ENCODE assay signal across 8 cellular contexts in the genomic region with DNA sequence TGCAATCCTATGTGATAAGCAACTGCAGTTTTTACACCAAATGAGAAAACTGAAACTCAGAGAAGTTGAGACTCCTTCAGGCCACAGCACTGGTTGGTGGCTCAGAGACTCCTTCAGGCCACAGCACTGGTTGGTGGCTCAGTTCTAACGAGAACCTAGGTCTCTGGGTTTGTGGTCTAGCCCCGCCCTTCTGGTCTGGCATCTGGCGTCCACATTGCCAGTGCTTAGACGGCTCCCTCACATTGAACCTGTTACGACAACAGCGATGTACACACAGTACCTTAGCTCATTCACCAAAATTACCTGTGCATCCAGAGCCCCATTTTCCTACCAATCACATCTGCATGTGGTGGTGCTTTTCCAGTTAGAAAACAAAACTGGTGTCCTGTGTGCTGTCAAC.
DNase-seq lines count a peak whose midpoint lies in the region; ATAC-seq and TF ChIP-seq lines count a peak whose summit lies in the region.

No MANE protein-coding gene starts in this region.

- no peaks in the 10 kb centered on the region for H4K20me1 ChIP-seq in MM.1S (ENCODE audit: insufficient read depth, low read length)

- no peak overlapping the region for H2AFZ ChIP-seq in MM.1S (ENCODE audit: low read length)

- peak overlapping the region; percentile 72 for H3K9ac ChIP-seq in skeletal muscle satellite cell (ENCODE audit: low read depth, low read length)
- no peak overlapping the region for H3K9ac ChIP-seq in MM.1S (ENCODE audit: low read length)

- peak in 1 of 2 donors; percentile 19 for ATAC-seq in CD4-positive, CD25-positive, alpha-beta regulatory T cell (ENCODE audit: low read depth in 2 of 2)
- ATAC-seq in GM19455 (IDR thresholded peaks at IDR 0.05; ENCODE audit: unreplicated experiment) (peak; percentile 43), HG03460 (IDR thresholded peaks at IDR 0.05; ENCODE audit: unreplicated experiment) (peak; percentile 34)
- ATAC-seq in activated T-cell treated with anti-CD3 and anti-CD28 coated beads, Interleukin-2, amount 50 U/mL, for 72 hours (replicated peaks in 1 of 2) = peak; percentile 70 to 72

- H3K4me1 ChIP-seq in CD4-positive, CD25-positive, alpha-beta regulatory T cell (ENCODE audit: control insufficient read depth, insufficient read depth, low read length, poor library complexity, severe bottlenecking) = peaks cover 20% of the 10 kb centered on the region
- peaks cover 38% of the 10 kb centered on the region for H3K4me1 ChIP-seq in skeletal muscle satellite cell (ENCODE audit: control insufficient read depth, insufficient read depth, low read length)
- no peaks in the 10 kb centered on the region for H3K4me1 ChIP-seq in MM.1S (ENCODE audit: low read length)

- DNase-seq in CD4-positive, CD25-positive, alpha-beta regulatory T cell = peak; percentile 8 to 57 (median 12)
- DNase-seq in activated T-cell treated with anti-CD3 and anti-CD28 coated beads, Interleukin-2, amount 50 U/mL, for 72 hours = peak; percentile 69 to 70
- DNase-seq in OCI-M2 (lab: John Stamatoyannopoulos, UW; ENCODE audit: unreplicated experiment) = no peak
- DNase-seq in NK-92 (lab: John Stamatoyannopoulos, UW; ENCODE audit: unreplicated experiment) = no peak
- DNase-seq in MM.1S = no peak

- H3K27ac Mint-ChIP-seq in CD4-positive, CD25-positive, alpha-beta regulatory T cell = peak overlapping the region; percentile 83 to 95 (median 95)
- peak overlapping the region; percentile 79 for H3K27ac Mint-ChIP-seq in activated T-cell treated with anti-CD3 and anti-CD28 coated beads, Interleukin-2, amount 50 U/mL, for 72 hours

- no peaks in the 10 kb centered on the region for H3K27me3 Mint-ChIP-seq in CD4-positive, CD25-positive, alpha-beta regulatory T cell
- no peaks in the 10 kb centered on the region for H3K27me3 Mint-ChIP-seq in activated T-cell treated with anti-CD3 and anti-CD28 coated beads, Interleukin-2, amount 50 U/mL, for 72 hours (ENCODE audit: low read depth)

- no peaks in the 10 kb centered on the region for H3K36me3 ChIP-seq in CD4-positive, CD25-positive, alpha-beta regulatory T cell (ENCODE audit: control insufficient read depth, insufficient read depth, low read length)
- H3K36me3 ChIP-seq in skeletal muscle satellite cell (ENCODE audit: insufficient read depth, low read length) (peaks cover 48% of the 10 kb centered on the region), MM.1S (replicated peaks; ENCODE audit: insufficient read depth, low read length) (no peaks in the 10 kb centered on the region)

- H3K9me3 Mint-ChIP-seq in CD4-positive, CD25-positive, alpha-beta regulatory T cell = no peaks in the 10 kb centered on the region
- no peaks in the 10 kb centered on the region for H3K9me3 Mint-ChIP-seq in activated T-cell treated with anti-CD3 and anti-CD28 coated beads, Interleukin-2, amount 50 U/mL, for 72 hours

- H3K36me3 Mint-ChIP-seq in CD4-positive, CD25-positive, alpha-beta regulatory T cell = no peaks in the 10 kb centered on the region
- peaks cover 0 to 1% of the 10 kb centered on the region in 2 donors for H3K36me3 Mint-ChIP-seq in activated T-cell treated with anti-CD3 and anti-CD28 coated beads, Interleukin-2, amount 50 U/mL, for 72 hours (ENCODE audit: insufficient read depth in 2 of 2)

- H3K27ac ChIP-seq in CD4-positive, CD25-positive, alpha-beta regulatory T cell (ENCODE audit: insufficient read depth, low read length, poor library complexity, severe bottlenecking) = peak overlapping the region; percentile 81
- H3K27ac ChIP-seq in MM.1S (ENCODE audit: low read length) = no peak overlapping the region

- H3K4me3 Mint-ChIP-seq in CD4-positive, CD25-positive, alpha-beta regulatory T cell = peak overlapping the region; percentile 5 to 66 (median 36)
- H3K4me3 Mint-ChIP-seq in activated T-cell treated with anti-CD3 and anti-CD28 coated beads, Interleukin-2, amount 50 U/mL, for 72 hours = peak overlapping the region; percentile 49 to 66

- TF ChIP-seq CTCF in MM.1S (IDR thresholded peaks at IDR 0.05; ENCODE audit: low read length) = no peak

- H3F3A ChIP-seq in MM.1S (ENCODE audit: insufficient read depth, low read length) = no peaks in the 10 kb centered on the region

- H3K9me3 ChIP-seq in CD4-positive, CD25-positive, alpha-beta regulatory T cell (ENCODE audit: control insufficient read depth in 2 of 2, low read length in 2 of 2) = no peaks in the 10 kb centered on the region
- H3K9me3 ChIP-seq in skeletal muscle satellite cell (replicated peaks; ENCODE audit: low read length) (no peaks in the 10 kb centered on the region), MM.1S (replicated peaks; ENCODE audit: insufficient read depth, low read length) (no peaks in the 10 kb centered on the region)

- no peaks in the 10 kb centered on the region for H3K27me3 ChIP-seq in CD4-positive, CD25-positive, alpha-beta regulatory T cell (ENCODE audit: control insufficient read depth, insufficient read depth, low read length)
- no peaks in the 10 kb centered on the region for H3K27me3 ChIP-seq in skeletal muscle satellite cell (ENCODE audit: control insufficient read depth, insufficient read depth, low read length)
- H3K27me3 ChIP-seq in MM.1S (replicated peaks; ENCODE audit: insufficient read depth, low read length) = no peaks in the 10 kb centered on the region

- H3K9me2 ChIP-seq in MM.1S (replicated peaks; ENCODE audit: insufficient read depth, low read length) = no peaks in the 10 kb centered on the region

- H3K4me2 ChIP-seq in skeletal muscle satellite cell (ENCODE audit: low read length) = peak overlapping the region; percentile 10
- H3K4me2 ChIP-seq in MM.1S (ENCODE audit: low read depth, low read length) = no peak overlapping the region

- H3K4me1 Mint-ChIP-seq in CD4-positive, CD25-positive, alpha-beta regulatory T cell = peaks cover 5 to 38% (median 24%) of the 10 kb centered on the region in 4 donors
- peaks cover 77% of the 10 kb centered on the region for H3K4me1 Mint-ChIP-seq in activated T-cell treated with anti-CD3 and anti-CD28 coated beads, Interleukin-2, amount 50 U/mL, for 72 hours (ENCODE audit: low read depth)

- H3K79me2 ChIP-seq in MM.1S (ENCODE audit: low read length) = no peaks in the 10 kb centered on the region

- peak overlapping the region; percentile 56 for H3K4me3 ChIP-seq in CD4-positive, CD25-positive, alpha-beta regulatory T cell (ENCODE audit: low read depth, low read length)
- H3K4me3 ChIP-seq in skeletal muscle satellite cell (ENCODE audit: low read length) (peak overlapping the region; percentile 3), MM.1S (ENCODE audit: low read length) (no peak overlapping the region)

Comparison
In these comparisons a context has a peak if more than half of its experiments do, and no peak if none do; other contexts are left out.
1. DNase-seq: peak in CD4-positive, CD25-positive, alpha-beta regulatory T cell (3 of 3) and activated T-cell treated with anti-CD3 and anti-CD28 coated beads, Interleukin-2, amount 50 U/mL, for 72 hours (2 of 2); none in OCI-M2 (single experiment), NK-92 (single experiment) and MM.1S (single experiment).